ENCODE assay signal across 7 cellular contexts in genomic region chr17:20902496-20902895, GRCh38.
A peak's percentile ranks its signal among the peaks of the same experiment; 100 is the strongest.
DNase-seq lines count a peak whose midpoint lies in the region; ATAC-seq and TF ChIP-seq lines count a peak whose summit lies in the region.
"Not testable (repeated sequence)": the region's sequence is repeated elsewhere in the genome, so short reads cannot be mapped to it uniquely, and the experiment has no call there.

No MANE protein-coding gene starts in this region.

- intact Hi-C loops in left ventricle myocardium superior (cut with micrococcal nuclease) = not testable (repeated sequence)

- H2AFZ ChIP-seq in ACC112 (ENCODE audit: low read length, unreplicated experiment) = peak overlapping the region; percentile 12

- CTCF ChIA-PET in WTC11 (lab: Charles Lee) = not testable (repeated sequence)

- not testable (repeated sequence) for H3K27ac ChIP-seq in ACC112 (ENCODE audit: low read depth, low read length); subcutaneous abdominal adipose tissue (ENCODE audit: low read depth, low read length)

- H3K9me3 ChIP-seq in adipocyte (ENCODE audit: control insufficient read depth, low read length); subcutaneous abdominal adipose tissue (ENCODE audit: control insufficient read depth in 5 of 5, low read length in 5 of 5): not testable (repeated sequence)

- H3K27ac Mint-ChIP-seq in WTC11 = peak overlapping the region; percentile 46; the same call in 1 of the 2 replicates
- H3K27ac Mint-ChIP-seq in endothelial cell (ENCODE audit: unreplicated experiment) = not testable (repeated sequence)

- DNase-seq in ELF-1 (ENCODE audit: low read depth, low spot score) (peak; percentile 50), endothelial cell (ENCODE audit: low spot score) (peak; percentile 28), left ventricle myocardium superior (peak; percentile 19)
- not testable (repeated sequence) for DNase-seq in WTC11 (ENCODE audit: low spot score); adipocyte (ENCODE audit: low read depth)

- H3K4me3 ChIP-seq in ACC112 (ENCODE audit: low read depth, low read length) = not testable (repeated sequence)
- peak overlapping the region; percentile 56 for H3K4me3 ChIP-seq in adipocyte (ENCODE audit: low read length)
- peak overlapping the region in 3 of 5 donors; percentile 26 to 27 (median 26) for H3K4me3 ChIP-seq in subcutaneous abdominal adipose tissue (ENCODE audit: low read depth in 1 of 5, low read length in 5 of 5)

- H3K9me3 Mint-ChIP-seq in WTC11; endothelial cell (ENCODE audit: unreplicated experiment): not testable (repeated sequence)

- not testable (repeated sequence) for H3K9ac ChIP-seq in adipocyte (ENCODE audit: low read length); subcutaneous abdominal adipose tissue (ENCODE audit: low read length in 5 of 5)

- not testable (repeated sequence) for ATAC-seq in WTC11, left ventricle myocardium superior

- H3K36me3 ChIP-seq in ACC112 (ENCODE audit: insufficient read depth, low read length); adipocyte (ENCODE audit: control insufficient read depth, insufficient read depth, low read length, severe bottlenecking); subcutaneous abdominal adipose tissue (ENCODE audit: control insufficient read depth in 5 of 5, insufficient read depth in 5 of 5, low read length in 5 of 5): not testable (repeated sequence)

- H3K4me1 ChIP-seq in ACC112 (ENCODE audit: control insufficient read depth, insufficient read depth, low read length, unreplicated experiment); adipocyte (ENCODE audit: control insufficient read depth, insufficient read depth, low read length); subcutaneous abdominal adipose tissue (ENCODE audit: control insufficient read depth in 5 of 5, insufficient read depth in 5 of 5, low read length in 5 of 5): not testable (repeated sequence)

- peaks cover 47% of the 10 kb centered on the region for H3K4me1 Mint-ChIP-seq in WTC11
- not testable (repeated sequence) for H3K4me1 Mint-ChIP-seq in endothelial cell (ENCODE audit: unreplicated experiment)

- TF ChIP-seq CTCF in WTC11 (IDR thresholded peaks at IDR 0.05); endothelial cell (IDR thresholded peaks at IDR 0.05; ENCODE audit: unreplicated experiment): not testable (repeated sequence)

- H3K27me3 ChIP-seq in ACC112 (ENCODE audit: insufficient read depth, low read length); adipocyte (replicated peaks; ENCODE audit: control insufficient read depth, insufficient read depth, low read length); subcutaneous abdominal adipose tissue (ENCODE audit: control insufficient read depth in 5 of 5, insufficient read depth in 4 of 5, low read length in 5 of 5): not testable (repeated sequence)

- not testable (repeated sequence) for H3K4me3 Mint-ChIP-seq in WTC11; endothelial cell (ENCODE audit: unreplicated experiment)

- POLR2A ChIA-PET in WTC11 (lab: Charles Lee) = not testable (repeated sequence)

- H3K36me3 Mint-ChIP-seq in WTC11 = peaks cover 17% of the 10 kb centered on the region
- H3K36me3 Mint-ChIP-seq in endothelial cell (ENCODE audit: low read depth, unreplicated experiment) = not testable (repeated sequence)

- H3K27me3 Mint-ChIP-seq in WTC11 (ENCODE audit: low read depth); endothelial cell (ENCODE audit: unreplicated experiment): not testable (repeated sequence)

- not testable (repeated sequence) for H3K79me2 ChIP-seq in ACC112 (ENCODE audit: control insufficient read depth, insufficient read depth, low read length, unreplicated experiment)
